In genomic region chr12:107364875-107365518, GRCh38 we compare ENCODE assay signal across 20 cellular contexts.
DNase-seq lines count a peak whose midpoint lies in the region; ATAC-seq, FAIRE-seq and TF ChIP-seq lines count a peak whose summit lies in the region.
"Had no signal": no experiment of that assay in that cellular context is flagged by ENCODE, and none has a peak within 500 bp of the region (broad histone marks: within the 10 kb centered on the region; RNA-seq: fewer than 3 reads in every experiment).

No MANE protein-coding gene starts in this region.

- H3K27ac Mint-ChIP-seq in T-helper 17 cell = peak overlapping the region; percentile 92
- H3K27ac Mint-ChIP-seq: B cell; CD4-positive, alpha-beta T cell; CD8-positive, alpha-beta T cell had no signal

- no TSS peak for BruUV-seq in HepG2 (replicated peaks; lab: Mats Ljungman, UMichigan)

- no peak overlapping the region for H3K4me2 ChIP-seq in HepG2 (ENCODE audit: low read depth, low read length)

- TF ChIP-seq CTCF in HepG2 (CRISPR knock-in tag; IDR thresholded peaks at IDR 0.05) = no peak
- TF ChIP-seq CTCF in right lobe of liver (IDR thresholded peaks at IDR 0.05) = no peak

- H3K36me3 Mint-ChIP-seq in T-helper 17 cell (ENCODE audit: low read depth) = no peaks in the 10 kb centered on the region
- H3K36me3 Mint-ChIP-seq: CD8-positive, alpha-beta T cell had no signal

- TF ChIP-seq POLR2A in HepG2 (IDR thresholded peaks at IDR 0.05; ENCODE audit: insufficient read depth in 1 of 2, low read depth in 2 of 2, low read length in 2 of 2) (no peak), right lobe of liver (IDR thresholded peaks at IDR 0.05) (no peak)

- no peaks in the 10 kb centered on the region for H3K79me2 ChIP-seq in HepG2 (ENCODE audit: insufficient read depth, low read length)

- H3K4me3 ChIP-seq in HepG2 (replicated peaks in 1 of 3; ENCODE audit: insufficient read depth in 1 of 3, low read depth in 2 of 3, low read length in 3 of 3) (no peak overlapping the region), right lobe of liver (no peak overlapping the region)
- H3K4me3 ChIP-seq: A549; BLaER1 treated with 17β-estradiol and CSF1 and Interleukin-3, amounts not matched to agents 10 nM and 100 nM had no signal

- POLR2A ChIA-PET in HepG2 (lab: Yijun Ruan, JAX) = interaction anchor here (1.3 to 1.7 kb wide), 2 partner anchors 8 to 10 kb away, joined by 3 to 4 read pairs; no protein-coding TSS in a partner anchor

- H3K27me3 Mint-ChIP-seq in T-helper 17 cell = no peaks in the 10 kb centered on the region
- H3K27me3 Mint-ChIP-seq: CD4-positive, alpha-beta T cell had no signal

- 0 out of 4 replicates have a peak, but pooled peaks of 1 of the 2 experiments have one; percentile 20 for TF ChIP-seq EP300 in HepG2 (IDR thresholded peaks at IDR 0.05; ENCODE audit: low read depth in 2 of 2, low read length in 2 of 2)
- no peak for TF ChIP-seq EP300 in HepG2 (CRISPR knock-in tag; IDR thresholded peaks at IDR 0.05; ENCODE audit: borderline replicate concordance)

- H3K9me3 ChIP-seq in HepG2 (ENCODE audit: low read length) = no peaks in the 10 kb centered on the region
- no peaks in the 10 kb centered on the region for H3K9me3 ChIP-seq in right lobe of liver
- H3K9me3 ChIP-seq in T-helper 17 cell (ENCODE audit: control insufficient read depth, low read length, poor library complexity, severe bottlenecking) = no peaks in the 10 kb centered on the region
- H3K9me3 ChIP-seq: A549; BLaER1 treated with 17β-estradiol and CSF1 and Interleukin-3, amounts not matched to agents 10 nM and 100 nM; Caco-2 had no signal

- ATAC-seq in HepG2 = peak; percentile 96
- no peak for ATAC-seq in right lobe of liver
- ATAC-seq in T-helper 17 cell = no peak
- ATAC-seq: A549; CD8-positive, alpha-beta T cell had no signal

- DNase-seq in HepG2 (ENCODE audit: low spot score) = peak; percentile 76
- DNase-seq in right lobe of liver = no peak
- DNase-seq in T-helper 17 cell = no peak
- no peak for DNase-seq in effector CD4-positive, alpha-beta T cell
- DNase-seq in HCEC 1CT = no peak
- DNase-seq: AML-193; Caco-2; Calu3; CD4-positive, alpha-beta T cell; CD8-positive, alpha-beta T cell; GF-D8 had no signal

- no peak overlapping the region for H3K4me3 Mint-ChIP-seq in T-helper 17 cell
- H3K4me3 Mint-ChIP-seq: B cell; CD4-positive, alpha-beta T cell; CD8-positive, alpha-beta T cell had no signal

- peaks cover 28% of the 10 kb centered on the region for H3K4me1 Mint-ChIP-seq in T-helper 17 cell

- H3K27me3 ChIP-seq in HepG2 (ENCODE audit: control insufficient read depth in 1 of 2, insufficient read depth in 2 of 2, low read length in 2 of 2) (no peaks in the 10 kb centered on the region), right lobe of liver (no peaks in the 10 kb centered on the region)
- H3K27me3 ChIP-seq: BLaER1 treated with 17β-estradiol and CSF1 and Interleukin-3, amounts not matched to agents 10 nM and 100 nM had no signal

- TF ChIP-seq RAD21 in HepG2 (CRISPR knock-in tag; IDR thresholded peaks at IDR 0.05) = no peak

- H3K36me3 ChIP-seq in HepG2 (replicated peaks in 1 of 2; ENCODE audit: control insufficient read depth in 1 of 2, insufficient read depth in 2 of 2, low read length in 2 of 2) = no peaks in the 10 kb centered on the region
- H3K36me3 ChIP-seq in right lobe of liver = no peaks in the 10 kb centered on the region

- FAIRE-seq in HepG2 (lab: Jason Lieb, UNC) = peak; percentile 80
- FAIRE-seq: A549, D721Med, G401.6, GM12891, GM19239 had no signal

- H2AFZ ChIP-seq in HepG2 (ENCODE audit: low read length) = no peak overlapping the region

- H3K9ac ChIP-seq in HepG2 (ENCODE audit: insufficient read depth, low read depth, low read length) = no peak overlapping the region
- H3K9ac ChIP-seq: BLaER1 treated with 17β-estradiol and CSF1 and Interleukin-3, amounts not matched to agents 10 nM and 100 nM had no signal

- H3K27ac ChIP-seq in HepG2 (ENCODE audit: extremely low read length, insufficient read depth, low read length) = peak overlapping the region; percentile 16
- no peak overlapping the region for H3K27ac ChIP-seq in right lobe of liver
- H3K27ac ChIP-seq: 22Rv1; BLaER1 treated with 17β-estradiol and CSF1 and Interleukin-3, amounts not matched to agents 10 nM and 100 nM; C4-2B had no signal

- CTCF ChIA-PET in HepG2 (lab: Yijun Ruan, JAX; ENCODE audit: low intra/inter-chr PET ratio, low total read pairs) = no interaction called here

- in situ Hi-C loops in HepG2 (cut with HindIII; ENCODE audit: extremely low pct_ligation_motif_present, low pct_unique_long_range_greater_than_20kb) = no loop called here

- peaks cover 22% of the 10 kb centered on the region for H3K4me1 ChIP-seq in HepG2 (ENCODE audit: insufficient read depth, low read length)
- H3K4me1 ChIP-seq in right lobe of liver = no peaks in the 10 kb centered on the region
- H3K4me1 ChIP-seq: Caco-2 had no signal

- intact Hi-C loops in HepG2 (cut with micrococcal nuclease; ENCODE audit: unreplicated experiment) = loop anchor here (1.0 kb wide), 1 partner anchor 26 kb away; no protein-coding TSS in a partner anchor
- intact Hi-C loops in right lobe of liver (cut with DNase I) = no loop called here

- no peaks in the 10 kb centered on the region for H4K20me1 ChIP-seq in HepG2 (ENCODE audit: insufficient read depth, low read length)

- WGBS in HepG2 (ENCODE audit: low lambda C conversion rate) = 12% methylated on average over 3 of the region's 3 CpGs
- whole genome bisulfite sequencing in right lobe of liver (ENCODE audit: insufficient coverage, low coverage, low lambda C conversion rate, missing lambda C conversion rate) = 46% methylated on average over 3 of the region's 3 CpGs

TF ChIP-seq in HepG2, 621 proteins besides CTCF, POLR2A, EP300 and RAD21 (continues in another document):
- TF ChIP-seq FOXP1 (IDR thresholded peaks at IDR 0.05) (no peak), FOXP1 (CRISPR knock-in tag; IDR thresholded peaks at IDR 0.05) (peak; percentile 58), HNRNPK (IDR thresholded peaks at IDR 0.05; ENCODE audit: low read depth, low read length, poor library complexity, severe bottlenecking) (no peak), ZMYM4 (CRISPR knock-in tag; IDR thresholded peaks at IDR 0.05) (no peak), FLYWCH1 (CRISPR knock-in tag; IDR thresholded peaks at IDR 0.05) (no peak), LBX2 (CRISPR knock-in tag; IDR thresholded peaks at IDR 0.05; ENCODE audit: borderline replicate concordance) (no peak), ZNF205 (CRISPR knock-in tag; IDR thresholded peaks at IDR 0.05) (no peak), ZBTB2 (CRISPR knock-in tag; IDR thresholded peaks at IDR 0.05; ENCODE audit: low read depth) (no peak), ZC3H4 (CRISPR knock-in tag; IDR thresholded peaks at IDR 0.05; ENCODE audit: borderline replicate concordance) (no peak), HES4 (CRISPR knock-in tag; IDR thresholded peaks at IDR 0.05; ENCODE audit: borderline replicate concordance) (no peak), HNRNPH1 (optimal IDR thresholded peaks at IDR 0.05; ENCODE audit: low read depth, low read length) (no peak), ZMYM3 (CRISPR knock-in tag; IDR thresholded peaks at IDR 0.05) (0 out of 2 replicates have a peak, but pooled peaks have one; percentile 43), PAX8 (CRISPR knock-in tag; IDR thresholded peaks at IDR 0.05; ENCODE audit: borderline replicate concordance) (no peak), ZNF790 (CRISPR knock-in tag; IDR thresholded peaks at IDR 0.05; ENCODE audit: borderline replicate concordance) (no peak), ATF7-NPFF (CRISPR knock-in tag; IDR thresholded peaks at IDR 0.05; ENCODE audit: low read depth) (no peak), HMGXB4 (CRISPR knock-in tag; IDR thresholded peaks at IDR 0.05; ENCODE audit: borderline replicate concordance in 1 of 2, low read depth in 1 of 2) (no peak), NCOR1 (IDR thresholded peaks at IDR 0.05; ENCODE audit: borderline replicate concordance, low read length) (peak; percentile 55; the same call in 1 of the 2 replicates), NFE2 (CRISPR knock-in tag; IDR thresholded peaks at IDR 0.05) (no peak)
